In the genomic region with DNA sequence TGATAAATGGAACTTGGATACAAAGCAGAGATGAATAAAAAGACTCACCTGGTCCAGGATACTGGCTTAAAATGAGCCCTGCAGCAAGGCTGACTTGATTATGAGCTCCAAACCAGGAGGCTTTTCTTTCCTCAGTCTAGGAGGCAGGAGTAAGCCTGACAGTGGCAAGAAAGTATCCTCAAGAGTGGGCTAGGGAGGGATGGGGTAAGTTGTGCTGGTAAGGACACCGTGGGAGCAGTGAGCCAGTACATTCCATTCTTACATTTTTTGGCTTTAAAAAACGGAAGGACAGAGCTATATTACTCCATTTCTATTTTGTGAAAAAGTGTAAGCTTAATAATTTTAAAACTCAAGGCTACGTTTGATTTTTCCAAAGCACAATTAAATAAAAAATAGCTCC, we compare ENCODE assay signal across 16 cellular contexts.
DNase-seq lines count a peak whose midpoint lies in the region; ATAC-seq, FAIRE-seq and TF ChIP-seq lines count a peak whose summit lies in the region.
"Had no signal": no experiment of that assay in that cellular context is flagged by ENCODE, and none has a peak within 500 bp of the region (broad histone marks: within the 10 kb centered on the region; RNA-seq: fewer than 3 reads in every experiment).

No MANE protein-coding gene starts in this region.

- no peak for DNase-seq in GM12892 (ENCODE audit: insufficient read length)
- DNase-seq in amniotic epithelial cell (ENCODE audit: low read depth): peak; percentile 25
- DNase-seq in fibroblast of gingiva (ENCODE audit: low read depth): peak; percentile 38
- DNase-seq in omental fat pad (ENCODE audit: low spot score): no peak
- DNase-seq in NCI-H1694 treated with DMSO at 0.1 percent for 48 hours (lab: John Stamatoyannopoulos, UW): no peak
- DNase-seq in activated CD4-positive, alpha-beta T cell treated with anti-CD3 and anti-CD28 coated beads for 1 hour: no peak
- DNase-seq: DND-41, GOT3, KG1, NCI-H1417 treated with DMSO at 0.1 percent for 48 hours, NCI-H2029, NCI-H510A treated with DMSO at 0.1 percent for 48 hours, PC-9 had no signal

- ATAC-seq in omental fat pad (ENCODE audit: low FRiP score) (peak; percentile 9), HG02970 (IDR thresholded peaks at IDR 0.05; ENCODE audit: low FRiP score, unreplicated experiment) (no peak), HG03097 (IDR thresholded peaks at IDR 0.05; ENCODE audit: low FRiP score, unreplicated experiment) (no peak)

- peak; percentile 33 for FAIRE-seq in GM12892 (lab: Jason Lieb, UNC)
- FAIRE-seq: G401.6 had no signal

- no peak for TF ChIP-seq CTCF in omental fat pad (IDR thresholded peaks at IDR 0.05)

- TF ChIP-seq POLR2A in GM12892 (IDR thresholded peaks at IDR 0.05; ENCODE audit: low read depth, low read length): no peak

Comparison
In these comparisons a context has a peak if more than half of its experiments do, and no peak if none do; other contexts are left out.
1. DNase-seq: peak in amniotic epithelial cell (single experiment) and fibroblast of gingiva (single experiment); none in GM12892 (single experiment), omental fat pad (single experiment), NCI-H1694 treated with DMSO at 0.1 percent for 48 hours (single experiment) and activated CD4-positive, alpha-beta T cell treated with anti-CD3 and anti-CD28 coated beads for 1 hour (single experiment).